ENCODE assay signal across 9 cellular contexts in genomic region chr4:1777822-1778641, GRCh38. TPM values are rescaled to one million over a fixed set of nuclear protein-coding genes. Genes with fewer than 3 reads are reported as not detected.
A peak's percentile ranks its signal among the peaks of the same experiment; 100 is the strongest.
DNase-seq lines count a peak whose midpoint lies in the region; TF ChIP-seq lines count a peak whose summit lies in the region.
"Had no signal": no experiment of that assay in that cellular context is flagged by ENCODE, and none has a peak within 500 bp of the region (broad histone marks: within the 10 kb centered on the region; RNA-seq: fewer than 3 reads in every experiment).

No MANE protein-coding gene starts in this region.

- in situ Hi-C loops in astrocyte of the spinal cord (cut with HindIII; ENCODE audit: low sequenced_read_pairs): no loop called here

- TF ChIP-seq POLR2A in thyroid gland (IDR thresholded peaks at IDR 0.05): no peak

- no peak overlapping the region for H3K4me3 ChIP-seq in astrocyte of the spinal cord (ENCODE audit: low read depth, low read length)
- no peak overlapping the region for H3K4me3 ChIP-seq in thyroid gland (replicated peaks in 1 of 3)

- no peak for TF ChIP-seq CTCF in astrocyte of the spinal cord (IDR thresholded peaks at IDR 0.05; ENCODE audit: low read depth, low read length)
- peak in 1 of 6 experiments; percentile 12 for TF ChIP-seq CTCF in thyroid gland (IDR thresholded peaks at IDR 0.05)

- no peaks in the 10 kb centered on the region for H3K27me3 ChIP-seq in thyroid gland

- H3K4me1 ChIP-seq in thyroid gland: peaks cover 3 to 11% of the 10 kb centered on the region in 2 donors

- H3K36me3 ChIP-seq in thyroid gland: no peaks in the 10 kb centered on the region

- intact Hi-C loops in thyroid gland (cut with DNase I): no loop called here

- 41 to 54% methylated on average over 15 of the region's 27 CpGs for WGBS in thyroid gland, 2 donors

- H3K9me3 ChIP-seq in thyroid gland: no peaks in the 10 kb centered on the region

- H3K27ac ChIP-seq in thyroid gland: no peak overlapping the region

- peak; percentile 25 for DNase-seq in NCI-H2171 treated with DMSO at 0.1 percent for 48 hours (lab: John Stamatoyannopoulos, UW)
- DNase-seq in NCI-H2171 (lab: John Stamatoyannopoulos, UW): no peak
- DNase-seq in astrocyte of the spinal cord (ENCODE audit: low read depth, low spot score): peak; percentile 5
- peak; percentile 93 for DNase-seq in iPS-NIHi11 (ENCODE audit: low spot score)
- DNase-seq in thyroid gland: peak; percentile 25 to 32
- no peak for DNase-seq in KG1 (lab: John Stamatoyannopoulos, UW)
- DNase-seq in NCI-H510A treated with DMSO at 0.1 percent for 48 hours (lab: John Stamatoyannopoulos, UW): no peak
- DNase-seq in NCI-H526 treated with DMSO at 0.1 percent for 48 hours (lab: John Stamatoyannopoulos, UW): no peak
- DNase-seq: occipital lobe had no signal

RNA-seq across cellular contexts. Expression of gene FGFR3, which starts 15.1 kb away (rescaled TPM):
- total RNA-seq in thyroid gland: 1 to 10 TPM in 2 of 4 donors, under 1 TPM in 2; 0.78 to 5.1 (median 1.6) TPM

RNA-seq across cellular contexts. Expression of gene TACC3, which starts 56.7 kb away (rescaled TPM):
- 10 to 100 TPM in 1 of 4 donors, 1 to 10 TPM in 3; 4.8 to 10.3 (median 5.1) TPM for total RNA-seq in thyroid gland

RNA-seq across cellular contexts. Expression of gene TMEM129, which starts 56.9 kb away (rescaled TPM):
- total RNA-seq in thyroid gland: 100 to 1,000 TPM in 2 of 4 donors, 10 to 100 TPM in 2; 64.8 to 138 (median 106) TPM

Comparison
In these comparisons a context has a peak if more than half of its experiments do, and no peak if none do; other contexts are left out.
1. DNase-seq: peak in NCI-H2171 treated with DMSO at 0.1 percent for 48 hours (single experiment), astrocyte of the spinal cord (single experiment), iPS-NIHi11 (single experiment) and thyroid gland (2 of 2); none in NCI-H2171 (single experiment), KG1 (single experiment), NCI-H510A treated with DMSO at 0.1 percent for 48 hours (single experiment) and NCI-H526 treated with DMSO at 0.1 percent for 48 hours (single experiment).